8 cellular contexts compared by ENCODE assay signal in the genomic region with DNA sequence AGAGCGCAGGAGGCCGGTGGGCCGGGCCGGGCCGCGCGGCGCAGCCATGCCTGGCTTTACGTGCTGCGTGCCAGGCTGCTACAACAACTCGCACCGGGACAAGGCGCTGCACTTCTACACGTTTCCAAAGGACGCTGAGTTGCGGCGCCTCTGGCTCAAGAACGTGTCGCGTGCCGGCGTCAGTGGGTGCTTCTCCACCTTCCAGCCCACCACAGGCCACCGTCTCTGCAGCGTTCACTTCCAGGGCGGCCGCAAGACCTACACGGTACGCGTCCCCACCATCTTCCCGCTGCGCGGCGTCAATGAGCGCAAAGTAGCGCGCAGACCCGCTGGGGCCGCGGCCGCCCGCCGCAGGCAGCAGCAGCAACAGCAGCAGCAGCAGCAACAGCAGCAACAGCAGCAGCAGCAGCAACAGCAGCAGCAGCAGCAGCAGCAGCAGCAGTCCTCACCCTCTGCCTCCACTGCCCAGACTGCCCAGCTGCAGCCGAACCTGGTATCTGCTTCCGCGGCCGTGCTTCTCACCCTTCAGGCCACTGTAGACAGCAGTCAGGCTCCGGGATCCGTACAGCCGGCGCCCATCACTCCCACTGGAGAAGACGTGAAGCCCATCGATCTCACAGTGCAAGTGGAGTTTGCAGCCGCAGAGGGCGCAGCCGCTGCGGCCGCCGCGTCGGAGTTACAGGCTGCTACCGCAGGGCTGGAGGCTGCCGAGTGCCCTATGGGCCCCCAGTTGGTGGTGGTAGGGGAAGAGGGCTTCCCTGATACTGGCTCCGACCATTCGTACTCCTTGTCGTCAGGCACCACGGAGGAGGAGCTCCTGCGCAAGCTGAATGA. TPM values are rescaled to one million over a fixed set of nuclear protein-coding genes. Genes with fewer than 3 reads are reported as not detected.
DNase-seq lines count a peak whose midpoint lies in the region; ATAC-seq and TF ChIP-seq lines count a peak whose summit lies in the region.

No MANE protein-coding gene starts in this region.

- H3K4me1 ChIP-seq in right lobe of liver: peaks cover 0 to 35% (median 8%) of the 10 kb centered on the region in 4 donors

- intact Hi-C loops in right lobe of liver (cut with DNase I): no loop called here

- H3K9me3 ChIP-seq in MG63: no peaks in the 10 kb centered on the region
- H3K9me3 ChIP-seq in right lobe of liver: no peaks in the 10 kb centered on the region

- H3K27ac ChIP-seq in coronary artery (peak overlapping the region; percentile 96 to 98), right lobe of liver (peak overlapping the region; percentile 98 to 99 (median 98))

- H3K36me3 ChIP-seq in MG63 (peaks cover 5% of the 10 kb centered on the region), right lobe of liver (no peaks in the 10 kb centered on the region)

- in situ Hi-C loops in G401 (cut with HindIII; ENCODE audit: low sequenced_read_pairs): no loop called here

- no peak for TF ChIP-seq CTCF in coronary artery (IDR thresholded peaks at IDR 0.05)
- peak in 3 of 4 donors; percentile 6 to 20 (median 7) for TF ChIP-seq CTCF in right lobe of liver (IDR thresholded peaks at IDR 0.05)

- peak; percentile 12 for TF ChIP-seq POLR2A in right lobe of liver (IDR thresholded peaks at IDR 0.05)

- peak overlapping the region; percentile 96 for H3K4me3 ChIP-seq in MG63
- peak overlapping the region; percentile 82 for H3K4me3 ChIP-seq in coronary artery
- H3K4me3 ChIP-seq in right lobe of liver: peak overlapping the region; percentile 74 to 87 (median 83)

- 0% methylated on average over 6 of the region's 67 CpGs for WGBS in right lobe of liver (ENCODE audit: insufficient coverage, low coverage, low lambda C conversion rate, missing lambda C conversion rate)

- ATAC-seq in GM21786 (IDR thresholded peaks at IDR 0.05; ENCODE audit: unreplicated experiment) (peak; percentile 5), right lobe of liver (peak; percentile 1 to 26 (median 13))

- H3K27me3 ChIP-seq in MG63 (no peaks in the 10 kb centered on the region), right lobe of liver (no peaks in the 10 kb centered on the region)

- DNase-seq in G401 (ENCODE audit: low spot score) (peak; percentile 60), MG63 (no peak), coronary artery (ENCODE audit: low spot score) (no peak), right lobe of liver (peak; percentile 42 to 71 (median 50)), NCI-H2029 treated with DMSO at 0.1 percent for 48 hours (lab: John Stamatoyannopoulos, UW) (no peak)
- DNase-seq in activated CD4-positive, alpha-beta T cell treated with anti-CD3 and anti-CD28 coated beads for 48 hours: peak; percentile 75
- DNase-seq in stimulated activated CD4-positive, alpha-beta T cell treated with anti-CD3 and anti-CD28 coated beads, Interleukin-4, amount 100 ng/mL, for 48 hours (ENCODE audit: low read depth in 2 of 2): peak; percentile 51

RNA-seq across cellular contexts. Expression of gene THAP11, which starts 0.6 kb away (rescaled TPM):
- 38.6 and 50.8 TPM in 2 replicates for total RNA-seq in G401 (2014; rRNA removed; shearing (Covaris generic))
- total RNA-seq in MG63 (2014; rRNA removed; shearing (Covaris generic); ENCODE audit: low replicate concordance): 37.2 and 42.9 TPM in 2 replicates
- 10 to 100 TPM in 4 of 6 experiments, 1 to 10 TPM in 2; 8.9 to 23.9 (median 11.7) TPM for total RNA-seq in right lobe of liver

RNA-seq across cellular contexts. Expression of gene NUTF2, which starts 4.0 kb away (rescaled TPM):
- 419 and 444 TPM in 2 replicates for total RNA-seq in G401 (2014; rRNA removed; shearing (Covaris generic))
- total RNA-seq in MG63 (2014; rRNA removed; shearing (Covaris generic); ENCODE audit: low replicate concordance): 55.9 and 178 TPM in 2 replicates
- total RNA-seq in right lobe of liver: 10 to 100 TPM; 23.4 to 67.8 (median 33.9) TPM

RNA-seq across cellular contexts. Expression of gene CENPT, which starts 4.8 kb away (rescaled TPM):
- total RNA-seq in G401 (2014; rRNA removed; shearing (Covaris generic)): 27.6 and 41.8 TPM in 2 replicates
- total RNA-seq in MG63 (2014; rRNA removed; shearing (Covaris generic); ENCODE audit: low replicate concordance): 20.4 and 27.4 TPM in 2 replicates
- 10 to 100 TPM; 12.2 to 21.1 (median 18.2) TPM for total RNA-seq in right lobe of liver

RNA-seq across cellular contexts. Expression of gene EDC4, which starts 30.1 kb away (rescaled TPM):
- total RNA-seq in G401 (2014; rRNA removed; shearing (Covaris generic)): 40.0 and 80.9 TPM in 2 replicates
- 19.8 and 38.6 TPM in 2 replicates for total RNA-seq in MG63 (2014; rRNA removed; shearing (Covaris generic); ENCODE audit: low replicate concordance)
- 10 to 100 TPM; 16.2 to 25.4 (median 19.5) TPM for total RNA-seq in right lobe of liver

RNA-seq across cellular contexts. Expression of gene TSNAXIP1, which starts 36.0 kb away (rescaled TPM):
- total RNA-seq in G401 (2014; rRNA removed; shearing (Covaris generic)): 0.49 and 0.95 TPM in 2 replicates
- 1.4 TPM in 1 of 2 replicates, not detected in the other for total RNA-seq in MG63 (2014; rRNA removed; shearing (Covaris generic); ENCODE audit: low replicate concordance)
- total RNA-seq in right lobe of liver: 1 to 10 TPM in 3 of 6 experiments, under 1 TPM in 3; 0.42 to 1.2 (median 0.99) TPM

Comparison
In these comparisons a context has a peak if more than half of its experiments do, and no peak if none do; other contexts are left out.
1. DNase-seq: peak in G401 (single experiment), activated CD4-positive, alpha-beta T cell treated with anti-CD3 and anti-CD28 coated beads for 48 hours (single experiment), right lobe of liver (3 of 3) and stimulated activated CD4-positive, alpha-beta T cell treated with anti-CD3 and anti-CD28 coated beads, Interleukin-4, amount 100 ng/mL, for 48 hours (2 of 2); none in MG63 (single experiment), coronary artery (single experiment) and NCI-H2029 treated with DMSO at 0.1 percent for 48 hours (single experiment).
2. Peak in every context shown above with its lines, with median percentiles within 50 percentile points of each other: H3K4me3 ChIP-seq.